Comparison of ENCODE assay signal across 13 cellular contexts in the genomic region with DNA sequence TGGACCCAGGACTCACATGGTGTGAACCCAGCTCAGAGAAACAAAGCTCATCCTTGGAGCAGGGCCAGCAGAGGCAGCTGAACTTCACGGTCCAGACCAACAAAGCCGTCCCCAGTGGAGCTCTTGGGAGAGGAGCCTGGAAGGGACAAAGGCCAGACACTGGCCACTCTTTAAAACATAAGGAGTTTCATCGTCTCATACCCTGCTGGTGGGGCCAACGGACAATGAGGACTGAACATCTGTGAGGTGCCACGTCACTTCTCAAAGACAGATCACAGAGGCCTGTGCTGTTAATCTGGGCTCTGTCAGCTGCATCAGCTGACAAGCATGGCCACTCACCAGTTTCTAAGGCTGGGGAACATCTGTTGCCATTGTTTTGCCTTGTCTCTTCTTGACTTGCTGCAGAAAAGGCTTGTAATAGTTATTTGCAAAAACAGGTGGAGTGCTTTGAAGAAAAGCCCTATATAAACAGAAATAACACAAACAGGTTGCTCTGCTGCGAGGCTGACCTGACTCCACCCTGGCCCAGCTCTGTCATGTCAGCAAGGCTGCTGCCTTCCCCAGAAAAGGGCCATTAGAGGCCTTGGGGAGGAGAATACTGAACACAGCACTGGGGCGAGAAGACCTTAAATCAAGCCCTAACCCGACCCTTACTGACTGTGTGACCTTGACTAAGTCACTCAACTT.
DNase-seq lines count a peak whose midpoint lies in the region; ATAC-seq and TF ChIP-seq lines count a peak whose summit lies in the region.
"Had no signal": no experiment of that assay in that cellular context is flagged by ENCODE, and none has a peak within 500 bp of the region (broad histone marks: within the 10 kb centered on the region; RNA-seq: fewer than 3 reads in every experiment).

No MANE protein-coding gene starts in this region.

- H3K27ac Mint-ChIP-seq in H9: no peak overlapping the region
- H3K27ac Mint-ChIP-seq: activated naive CD8-positive, alpha-beta T cell treated with anti-CD3 and anti-CD28 coated beads, Interleukin-2, amount 50 U/mL, for 24 hours had no signal

- no peak overlapping the region for H4K5ac ChIP-seq in H9 (ENCODE audit: insufficient read length, low read depth, low read length)

- H3K9ac ChIP-seq in H9 (ENCODE audit: extremely low read depth, insufficient read length, low read length): no peak overlapping the region
- H3K9ac ChIP-seq: KMS-11 had no signal

- WGBS in right cardiac atrium: 61% methylated on average over 8 of the region's 8 CpGs
- WGBS in H9 (ENCODE audit: extremely low coverage, insufficient read length, low lambda C conversion rate): no CpG with 5 or more reads among the region's 8 CpGs

- H3K27ac ChIP-seq in right cardiac atrium (ENCODE audit: low read length) (no peak overlapping the region), caudate nucleus (ENCODE audit: low read depth, low read length) (peak overlapping the region; percentile 69), layer of hippocampus (ENCODE audit: low read depth, low read length) (peak overlapping the region; percentile 70), H9 (ENCODE audit: insufficient read length, low read depth, low read length) (no peak overlapping the region), ascending aorta (no peak overlapping the region)
- H3K27ac ChIP-seq: KMS-11 had no signal

- H3K4me1 ChIP-seq in right cardiac atrium (ENCODE audit: control insufficient read depth, insufficient read depth, low read length): no peaks in the 10 kb centered on the region
- no peaks in the 10 kb centered on the region for H3K4me1 ChIP-seq in H9 (ENCODE audit: insufficient read depth, low read length)
- H3K4me1 ChIP-seq in ascending aorta: no peaks in the 10 kb centered on the region

- H3K27me3 ChIP-seq in right cardiac atrium (ENCODE audit: control insufficient read depth, insufficient read depth) (no peaks in the 10 kb centered on the region), layer of hippocampus (ENCODE audit: control insufficient read depth, insufficient read depth, low read length) (no peaks in the 10 kb centered on the region), H9 (ENCODE audit: insufficient read depth, low read length) (no peaks in the 10 kb centered on the region), ascending aorta (no peaks in the 10 kb centered on the region)

- H3T11ph ChIP-seq in H9 (ENCODE audit: low read length): no peak overlapping the region

- H2BK120ac ChIP-seq in H9 (ENCODE audit: low read depth, low read length, poor library complexity, severe bottlenecking): no peak overlapping the region

- no peak for TF ChIP-seq CTCF in H9 (conservative IDR thresholded peaks at IDR 0.05)
- TF ChIP-seq CTCF in ascending aorta (IDR thresholded peaks at IDR 0.05): no peak

- H2AK5ac ChIP-seq in H9 (ENCODE audit: insufficient read length, low read length): no peak overlapping the region

- H3K79me1 ChIP-seq in H9 (ENCODE audit: insufficient read depth, low read depth, low read length, poor library complexity, severe bottlenecking): no peaks in the 10 kb centered on the region

- no peaks in the 10 kb centered on the region; the same call in none of the 2 replicates for H3K27me3 Mint-ChIP-seq in H9 (ENCODE audit: low read depth)

- no peak overlapping the region for H3K14ac ChIP-seq in H9 (ENCODE audit: insufficient read depth, low read length)

- H3K23ac ChIP-seq in H9 (ENCODE audit: insufficient read length, low read depth, low read length): no peak overlapping the region

- DNase-seq in Right ventricle myocardium superior: peak; percentile 51
- no peak for DNase-seq in right cardiac atrium
- DNase-seq in caudate nucleus (lab: John Stamatoyannopoulos, UW): peak in 59 of 61 donors; percentile 39 to 97 (median 86)
- no peak for DNase-seq in activated effector memory CD4-positive, alpha-beta T cell treated with anti-CD3 and anti-CD28 coated beads, Interleukin-2, amount 50 U/mL, for 16 hours
- DNase-seq in H9: no peak
- DNase-seq in ascending aorta (ENCODE audit: low spot score in 2 of 2): no peak
- DNase-seq: activated naive CD8-positive, alpha-beta T cell treated with anti-CD3 and anti-CD28 coated beads, Interleukin-2, amount 50 U/mL, for 24 hours; effector CD8-positive, alpha-beta T cell; NCI-H2107; trophoblast cell had no signal

- no peak overlapping the region for H3K18ac ChIP-seq in H9 (ENCODE audit: insufficient read length, low read depth, low read length)

- H3K9me3 Mint-ChIP-seq in H9: no peaks in the 10 kb centered on the region
- H3K9me3 Mint-ChIP-seq: activated naive CD8-positive, alpha-beta T cell treated with anti-CD3 and anti-CD28 coated beads, Interleukin-2, amount 50 U/mL, for 24 hours had no signal

- H3K56ac ChIP-seq in H9 (ENCODE audit: insufficient read length, low read depth, low read length): no peak overlapping the region

- no peak overlapping the region for H3K4ac ChIP-seq in H9 (ENCODE audit: low read depth, low read length)

- H3K36me3 Mint-ChIP-seq in H9 (ENCODE audit: insufficient read depth in 1 of 3, low read depth in 3 of 3): no peaks in the 10 kb centered on the region

- no peaks in the 10 kb centered on the region for H3K36me3 ChIP-seq in ascending aorta

- no peak overlapping the region for H2BK12ac ChIP-seq in H9 (ENCODE audit: insufficient read length, low read depth, low read length)

- no peaks in the 10 kb centered on the region for H3K9me3 ChIP-seq in right cardiac atrium (ENCODE audit: control insufficient read depth, low read length)
- H3K9me3 ChIP-seq in H9 (ENCODE audit: control insufficient read depth, low read depth, low read length): no peaks in the 10 kb centered on the region
- no peaks in the 10 kb centered on the region for H3K9me3 ChIP-seq in ascending aorta

- H2BK15ac ChIP-seq in H9 (ENCODE audit: low read depth, low read length): no peak overlapping the region

- peak; percentile 66 for ATAC-seq in Right ventricle myocardium superior (ENCODE audit: poor library complexity)
- ATAC-seq in right cardiac atrium: no peak
- ATAC-seq in HG03457 (IDR thresholded peaks at IDR 0.05; ENCODE audit: unreplicated experiment): no peak
- ATAC-seq: activated naive CD8-positive, alpha-beta T cell treated with anti-CD3 and anti-CD28 coated beads, Interleukin-2, amount 50 U/mL, for 24 hours had no signal

- no peak overlapping the region for H2AFZ ChIP-seq in H9 (ENCODE audit: low read length)

- H3K23me2 ChIP-seq in H9 (ENCODE audit: insufficient read length, low read depth, low read length, poor library complexity, severe bottlenecking): no peaks in the 10 kb centered on the region

- H3K4me3 ChIP-seq in right cardiac atrium (ENCODE audit: low read length): no peak overlapping the region
- H3K4me3 ChIP-seq in ascending aorta: no peak overlapping the region

- no peak overlapping the region for H4K91ac ChIP-seq in H9 (ENCODE audit: insufficient read length, low read depth, low read length)

- H3K4me3 Mint-ChIP-seq in H9: no peak overlapping the region
- H3K4me3 Mint-ChIP-seq: activated naive CD8-positive, alpha-beta T cell treated with anti-CD3 and anti-CD28 coated beads, Interleukin-2, amount 50 U/mL, for 24 hours had no signal

- H2BK20ac ChIP-seq in H9 (ENCODE audit: low read depth, low read length, poor library complexity, severe bottlenecking): no peak overlapping the region

- no peak overlapping the region for H4K8ac ChIP-seq in H9 (replicated peaks; ENCODE audit: insufficient read length, low read depth, low read length)

- no peaks in the 10 kb centered on the region for H3K79me2 ChIP-seq in H9 (ENCODE audit: insufficient read depth, low read length)

- no peaks in the 10 kb centered on the region for H4K20me1 ChIP-seq in H9 (ENCODE audit: control insufficient read depth, insufficient read depth, insufficient read length)

- no peak overlapping the region for H3K4me2 ChIP-seq in H9 (ENCODE audit: insufficient read depth, insufficient read length, low read length)
- H3K4me2 ChIP-seq: KMS-11 had no signal

- H2BK5ac ChIP-seq in H9 (ENCODE audit: insufficient read length, low read length): no peak overlapping the region

- H3K4me1 Mint-ChIP-seq in H9: peaks cover 12 to 17% of the 10 kb centered on the region in 2 experiments
- H3K4me1 Mint-ChIP-seq: activated naive CD8-positive, alpha-beta T cell treated with anti-CD3 and anti-CD28 coated beads, Interleukin-2, amount 50 U/mL, for 24 hours had no signal

- intact Hi-C loops in Right ventricle myocardium superior (cut with DNase I): no loop called here
- intact Hi-C loops in right cardiac atrium (cut with DNase I): no loop called here
- intact Hi-C loops in ascending aorta (cut with DNase I): no loop called here

Comparison
In these comparisons a context has a peak if more than half of its experiments do, and no peak if none do; other contexts are left out.
1. DNase-seq: peak in Right ventricle myocardium superior (single experiment) and caudate nucleus (59 of 61); none in right cardiac atrium (0 of 3), activated effector memory CD4-positive, alpha-beta T cell treated with anti-CD3 and anti-CD28 coated beads, Interleukin-2, amount 50 U/mL, for 16 hours (single experiment), H9 (single experiment) and ascending aorta (0 of 2).
2. H3K27ac ChIP-seq: peak in caudate nucleus (single experiment) and layer of hippocampus (single experiment); none in right cardiac atrium (single experiment), H9 (single experiment) and ascending aorta (0 of 2).